6 cellular contexts compared by ENCODE assay signal in genomic region chr11:62671272-62671603, GRCh38. TPM values are rescaled to one million over a fixed set of nuclear protein-coding genes. Genes with fewer than 3 reads are reported as not detected.
DNase-seq lines count a peak whose midpoint lies in the region; ATAC-seq, FAIRE-seq and TF ChIP-seq lines count a peak whose summit lies in the region.

No MANE protein-coding gene starts in this region.

- H3K4me3 ChIP-seq in HEK293 (ENCODE audit: low read depth, low read length) (peak overlapping the region; percentile 84), iPS-18a (ENCODE audit: low read length) (peak overlapping the region; percentile 80)

- H3K36me3 ChIP-seq in HEK293 (ENCODE audit: control insufficient read depth in 2 of 2, insufficient read depth in 1 of 2, low read length in 2 of 2): peaks cover 3 to 46% of the 10 kb centered on the region in 2 experiments; a peak in 2 of 3 replicates
- peaks cover 18% of the 10 kb centered on the region for H3K36me3 ChIP-seq in iPS-18a (ENCODE audit: control insufficient read depth, low read depth, low read length)

- POLR2A ChIA-PET in HEK293 (lab: Yijun Ruan, JAX) (interaction anchor here (0.6 to 7.2 kb wide), 35 partner anchors 8 to 216 kb away, joined by 3 to 72 read pairs (median 10); partner anchors contain the start of genes AHNAK, B3GAT3, BSCL2 and C11orf98), T-cell (lab: Charles Lee) (interaction anchor here (0.6 to 1.7 kb wide), 6 partner anchors 8 to 80 kb away, joined by 3 to 11 read pairs (median 4); partner anchors contain the start of gene TUT1 (in 1 of the 2))

- DNase-seq in T-cell (peak in 10 of 34 experiments; percentile 25 to 44 (median 30)), HuH-7.5 (ENCODE audit: low spot score) (no peak), urothelium cell line (ENCODE audit: low spot score) (no peak)
- no peak for DNase-seq in stimulated activated CD4-positive, alpha-beta T cell treated with anti-CD3 and anti-CD28 coated beads, Interleukin-2, amount 100 ng/mL, for 24 hours

- H3K36me3 Mint-ChIP-seq in T-cell: peaks cover 14% of the 10 kb centered on the region

- H3K4me3 Mint-ChIP-seq in T-cell: peak overlapping the region; percentile 98 to 99 (median 99)

- no peaks in the 10 kb centered on the region for H3K27me3 Mint-ChIP-seq in T-cell

- H3K4me1 Mint-ChIP-seq in T-cell: peaks cover 58 to 65% (median 62%) of the 10 kb centered on the region in 3 donors

- CTCF ChIA-PET in HEK293 (lab: Yijun Ruan, JAX) (interaction anchor here (1.2 to 2.4 kb wide), 3 partner anchors 10 to 60 kb away, joined by 3 to 8 read pairs (median 6); no protein-coding TSS in a partner anchor), T-cell (lab: Charles Lee) (interaction anchor here (0.6 to 1.5 kb wide), 3 partner anchors 23 to 165 kb away, joined by 3 to 7 read pairs (median 4); partner anchors contain the start of gene TUT1 (in 1 of the 2))

- peak overlapping the region; percentile 65 for H3K27ac ChIP-seq in HEK293 (ENCODE audit: extremely low read depth, low read depth, low read length)
- peak overlapping the region; percentile 70 for H3K27ac ChIP-seq in iPS-18a (ENCODE audit: low read length)

- no peak for FAIRE-seq in urothelium cell line (lab: Jason Lieb, UNC)

- ATAC-seq in T-cell (replicated peaks in 1 of 4): peak; percentile 45 to 57 (median 52)

- no peaks in the 10 kb centered on the region for H3K9me3 ChIP-seq in HEK293 (ENCODE audit: control insufficient read depth, insufficient read depth, low read depth, low read length)
- no peaks in the 10 kb centered on the region for H3K9me3 ChIP-seq in iPS-18a (ENCODE audit: control insufficient read depth, low read depth, low read length)

- no peak for TF ChIP-seq CTCF in HEK293 (tag by site-specific recombination; IDR thresholded peaks at IDR 0.05)

- peak overlapping the region; percentile 78 for H3K9ac ChIP-seq in iPS-18a (ENCODE audit: low read length)

- no peaks in the 10 kb centered on the region for H3K9me3 Mint-ChIP-seq in T-cell

- H3K27me3 ChIP-seq in iPS-18a (ENCODE audit: control insufficient read depth, insufficient read depth, low read length): no peaks in the 10 kb centered on the region

- no peaks in the 10 kb centered on the region for H3K4me1 ChIP-seq in HEK293 (ENCODE audit: control insufficient read depth, insufficient read depth, low read length)
- H3K4me1 ChIP-seq in iPS-18a (ENCODE audit: control insufficient read depth, low read depth, low read length): peaks cover 13% of the 10 kb centered on the region

- peak overlapping the region; percentile 98 to 99 for H3K27ac Mint-ChIP-seq in T-cell

TF ChIP-seq in HEK293, 187 proteins besides CTCF, POLR2A, EP300 and RAD21 (continues in another document):
- TF ChIP-seq ZNF391 (tag by site-specific recombination; IDR thresholded peaks at IDR 0.05; ENCODE audit: borderline replicate concordance, low read depth) (peak; percentile 66; the same call in 1 of the 2 replicates), ZNF2 (tag by site-specific recombination; IDR thresholded peaks at IDR 0.05) (0 out of 2 replicates have a peak, but pooled peaks have one; percentile 29), ZFP69B (tag by site-specific recombination; IDR thresholded peaks at IDR 0.05) (peak; percentile 14; the same call in 1 of the 2 replicates), ZNF274 (IDR thresholded peaks at IDR 0.05; ENCODE audit: low read length) (no peak), ZNF274 (tag by site-specific recombination; IDR thresholded peaks at IDR 0.05; ENCODE audit: borderline replicate concordance) (no peak), PRDM10 (tag by site-specific recombination; IDR thresholded peaks at IDR 0.05) (peak; percentile 83), ZNF501 (tag by site-specific recombination; IDR thresholded peaks at IDR 0.05) (peak; percentile 78; the same call in 1 of the 2 replicates), BCL6B (tag by site-specific recombination; IDR thresholded peaks at IDR 0.05) (no peak), ZNF280D (tag by site-specific recombination; IDR thresholded peaks at IDR 0.05) (0 out of 2 replicates have a peak, but pooled peaks have one; percentile 23), ZFP37 (tag by site-specific recombination; IDR thresholded peaks at IDR 0.05) (peak; percentile 33; the same call in 1 of the 2 replicates)
- TF ChIP-seq, protein P1, sequence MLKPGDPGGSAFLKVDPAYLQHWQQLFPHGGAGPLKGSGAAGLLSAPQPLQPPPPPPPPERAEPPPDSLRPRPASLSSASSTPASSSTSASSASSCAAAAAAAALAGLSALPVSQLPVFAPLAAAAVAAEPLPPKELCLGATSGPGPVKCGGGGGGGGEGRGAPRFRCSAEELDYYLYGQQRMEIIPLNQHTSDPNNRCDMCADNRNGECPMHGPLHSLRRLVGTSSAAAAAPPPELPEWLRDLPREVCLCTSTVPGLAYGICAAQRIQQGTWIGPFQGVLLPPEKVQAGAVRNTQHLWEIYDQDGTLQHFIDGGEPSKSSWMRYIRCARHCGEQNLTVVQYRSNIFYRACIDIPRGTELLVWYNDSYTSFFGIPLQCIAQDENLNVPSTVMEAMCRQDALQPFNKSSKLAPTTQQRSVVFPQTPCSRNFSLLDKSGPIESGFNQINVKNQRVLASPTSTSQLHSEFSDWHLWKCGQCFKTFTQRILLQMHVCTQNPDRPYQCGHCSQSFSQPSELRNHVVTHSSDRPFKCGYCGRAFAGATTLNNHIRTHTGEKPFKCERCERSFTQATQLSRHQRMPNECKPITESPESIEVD (tag by site-specific recombination; IDR thresholded peaks at IDR 0.05): no peak

RNA-seq across cellular contexts. Expression of gene UQCC3, which starts 0.2 kb away (rescaled TPM):
- 1 to 10 TPM; 2.7 to 9.3 (median 8.1) TPM for total RNA-seq in T-cell

RNA-seq across cellular contexts. Expression of gene LBHD1, which starts 0.8 kb away (rescaled TPM):
- total RNA-seq in T-cell: 10 to 100 TPM; 15.5 to 24.7 (median 20.7) TPM

RNA-seq across cellular contexts. Expression of gene CSKMT, which starts 6.1 kb away (rescaled TPM):
- 10 to 100 TPM; 14.8 to 35.6 (median 27.4) TPM for total RNA-seq in T-cell

RNA-seq across cellular contexts. Expression of gene C11orf98, which starts 6.2 kb away (rescaled TPM):
- total RNA-seq in T-cell: 10 to 100 TPM; 28.3 to 62.6 (median 54.8) TPM

RNA-seq across cellular contexts. Expression of gene UBXN1, which starts 7.6 kb away (rescaled TPM):
- total RNA-seq in T-cell: 100 to 1,000 TPM; 180 to 199 (median 196) TPM
